ENCODE assay signal across 8 cellular contexts in genomic region chr18:25647404-25647803, GRCh38.
"Had no signal": no experiment of that assay in that cellular context is flagged by ENCODE, and none has a peak within 500 bp of the region (broad histone marks: within the 10 kb centered on the region; RNA-seq: fewer than 3 reads in every experiment).

No MANE protein-coding gene starts in this region.

- H3K27ac Mint-ChIP-seq: HFFc6 had no signal

- ATAC-seq: HCT116 had no signal

- H2AFZ ChIP-seq: GM23248 had no signal

- H3K36me3 Mint-ChIP-seq: IgD-negative memory B cell had no signal

- H3K9me3 ChIP-seq: HAP-1 had no signal

- H3K9ac ChIP-seq: GM23248 had no signal

- DNase-seq: GOT3, H7, KBM-7 had no signal

- H3K4me3 Mint-ChIP-seq: HFFc6, IgD-negative memory B cell had no signal

- H3K9me3 Mint-ChIP-seq: HFFc6, IgD-negative memory B cell had no signal

- H3K27ac ChIP-seq: GM23248 had no signal

- H3K4me1 ChIP-seq: HAP-1 had no signal

- H3K36me3 ChIP-seq: HAP-1 had no signal

- H3K4me3 ChIP-seq: GM23248, HAP-1 had no signal
